In the genomic region with DNA sequence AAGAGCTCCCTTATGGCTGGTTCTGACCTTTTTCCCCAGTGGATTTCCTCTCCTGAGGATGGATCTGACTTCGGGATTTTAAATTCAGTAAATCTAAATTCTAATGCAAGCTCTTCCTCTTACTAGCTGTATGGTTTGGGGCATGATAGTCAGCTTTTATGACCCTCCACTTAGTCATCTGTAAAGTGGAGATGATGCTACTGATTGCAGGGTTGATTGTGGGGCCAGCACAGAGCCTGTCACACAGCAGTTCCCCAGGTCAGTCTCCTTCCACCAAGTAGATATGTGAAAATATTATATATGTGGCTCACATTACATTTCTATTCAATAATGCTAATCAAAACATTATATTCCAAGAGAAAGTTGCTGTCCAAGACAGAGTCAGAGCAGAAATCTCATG, we compare ENCODE assay signal across 1 cellular context.
TF ChIP-seq lines count a peak whose summit lies in the region.

No MANE protein-coding gene starts in this region.

TF ChIP-seq in SK-N-SH, 30 proteins besides CTCF, POLR2A, EP300 and RAD21 (continued from another document):
- TF ChIP-seq, protein P1, sequence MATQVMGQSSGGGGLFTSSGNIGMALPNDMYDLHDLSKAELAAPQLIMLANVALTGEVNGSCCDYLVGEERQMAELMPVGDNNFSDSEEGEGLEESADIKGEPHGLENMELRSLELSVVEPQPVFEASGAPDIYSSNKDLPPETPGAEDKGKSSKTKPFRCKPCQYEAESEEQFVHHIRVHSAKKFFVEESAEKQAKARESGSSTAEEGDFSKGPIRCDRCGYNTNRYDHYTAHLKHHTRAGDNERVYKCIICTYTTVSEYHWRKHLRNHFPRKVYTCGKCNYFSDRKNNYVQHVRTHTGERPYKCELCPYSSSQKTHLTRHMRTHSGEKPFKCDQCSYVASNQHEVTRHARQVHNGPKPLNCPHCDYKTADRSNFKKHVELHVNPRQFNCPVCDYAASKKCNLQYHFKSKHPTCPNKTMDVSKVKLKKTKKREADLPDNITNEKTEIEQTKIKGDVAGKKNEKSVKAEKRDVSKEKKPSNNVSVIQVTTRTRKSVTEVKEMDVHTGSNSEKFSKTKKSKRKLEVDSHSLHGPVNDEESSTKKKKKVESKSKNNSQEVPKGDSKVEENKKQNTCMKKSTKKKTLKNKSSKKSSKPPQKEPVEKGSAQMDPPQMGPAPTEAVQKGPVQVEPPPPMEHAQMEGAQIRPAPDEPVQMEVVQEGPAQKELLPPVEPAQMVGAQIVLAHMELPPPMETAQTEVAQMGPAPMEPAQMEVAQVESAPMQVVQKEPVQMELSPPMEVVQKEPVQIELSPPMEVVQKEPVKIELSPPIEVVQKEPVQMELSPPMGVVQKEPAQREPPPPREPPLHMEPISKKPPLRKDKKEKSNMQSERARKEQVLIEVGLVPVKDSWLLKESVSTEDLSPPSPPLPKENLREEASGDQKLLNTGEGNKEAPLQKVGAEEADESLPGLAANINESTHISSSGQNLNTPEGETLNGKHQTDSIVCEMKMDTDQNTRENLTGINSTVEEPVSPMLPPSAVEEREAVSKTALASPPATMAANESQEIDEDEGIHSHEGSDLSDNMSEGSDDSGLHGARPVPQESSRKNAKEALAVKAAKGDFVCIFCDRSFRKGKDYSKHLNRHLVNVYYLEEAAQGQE (IDR thresholded peaks at IDR 0.05; ENCODE audit: low read depth, low read length), result no peak
- peak; percentile 70; the same call in 1 of the 2 replicates for TF ChIP-seq RXRA (IDR thresholded peaks at IDR 0.05; ENCODE audit: borderline replicate concordance, low read depth)
- TF ChIP-seq TEAD4 (IDR thresholded peaks at IDR 0.05; ENCODE audit: borderline replicate concordance, insufficient read depth), result no peak
- 0 out of 2 replicates have a peak, but pooled peaks have one; percentile 9 for TF ChIP-seq ELF1 (IDR thresholded peaks at IDR 0.05)
- TF ChIP-seq, protein P2, sequence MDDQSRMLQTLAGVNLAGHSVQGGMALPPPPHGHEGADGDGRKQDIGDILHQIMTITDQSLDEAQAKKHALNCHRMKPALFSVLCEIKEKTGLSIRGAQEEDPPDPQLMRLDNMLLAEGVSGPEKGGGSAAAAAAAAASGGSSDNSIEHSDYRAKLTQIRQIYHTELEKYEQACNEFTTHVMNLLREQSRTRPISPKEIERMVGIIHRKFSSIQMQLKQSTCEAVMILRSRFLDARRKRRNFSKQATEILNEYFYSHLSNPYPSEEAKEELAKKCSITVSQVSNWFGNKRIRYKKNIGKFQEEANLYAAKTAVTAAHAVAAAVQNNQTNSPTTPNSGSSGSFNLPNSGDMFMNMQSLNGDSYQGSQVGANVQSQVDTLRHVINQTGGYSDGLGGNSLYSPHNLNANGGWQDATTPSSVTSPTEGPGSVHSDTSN (IDR thresholded peaks at IDR 0.05), result peak; percentile 45
- peak; percentile 60; the same call in 1 of the 2 replicates for TF ChIP-seq FOSL2 (IDR thresholded peaks at IDR 0.05; ENCODE audit: borderline replicate concordance, low read depth)
- TF ChIP-seq TAF1 (IDR thresholded peaks at IDR 0.05; ENCODE audit: borderline replicate concordance, low read depth, low read length), result no peak
- no peak for TF ChIP-seq SIN3A (IDR thresholded peaks at IDR 0.05; ENCODE audit: borderline replicate concordance, low read depth, low read length)
- TF ChIP-seq, protein P3, sequence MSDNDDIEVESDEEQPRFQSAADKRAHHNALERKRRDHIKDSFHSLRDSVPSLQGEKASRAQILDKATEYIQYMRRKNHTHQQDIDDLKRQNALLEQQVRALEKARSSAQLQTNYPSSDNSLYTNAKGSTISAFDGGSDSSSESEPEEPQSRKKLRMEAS (IDR thresholded peaks at IDR 0.05; ENCODE audit: low read depth), result no peak
- TF ChIP-seq NFIC (IDR thresholded peaks at IDR 0.05; ENCODE audit: borderline replicate concordance), result peak; percentile 42; the same call in 1 of the 2 replicates
